Comparison of ENCODE assay signal across 20 cellular contexts in the genomic region with DNA sequence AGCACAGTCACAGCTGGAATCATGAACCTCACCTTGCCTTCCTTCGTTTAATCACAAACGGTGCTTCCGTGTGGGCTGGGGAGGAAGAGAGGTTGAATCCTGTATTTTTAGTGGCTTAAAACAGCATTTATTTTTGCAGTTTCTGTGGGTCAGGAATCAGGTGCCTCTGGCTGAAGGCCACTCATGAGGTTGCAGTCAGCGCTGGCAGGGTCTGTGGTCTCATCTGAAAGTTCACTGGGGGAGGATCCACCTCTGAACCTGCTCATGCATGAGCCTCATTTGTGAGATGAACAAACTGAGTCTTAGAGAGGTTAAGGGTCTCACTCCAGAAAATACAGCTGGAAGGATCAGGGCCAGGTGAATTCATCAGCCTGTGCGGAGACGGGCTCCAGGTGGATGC. TPM values are rescaled to one million over a fixed set of nuclear protein-coding genes. Genes with fewer than 3 reads are reported as not detected.
DNase-seq lines count a peak whose midpoint lies in the region; ATAC-seq, FAIRE-seq and TF ChIP-seq lines count a peak whose summit lies in the region.
"Had no signal": no experiment of that assay in that cellular context is flagged by ENCODE, and none has a peak within 500 bp of the region (broad histone marks: within the 10 kb centered on the region; RNA-seq: fewer than 3 reads in every experiment).

No MANE protein-coding gene starts in this region.

- H3K36me3 ChIP-seq in osteoblast (ENCODE audit: insufficient read depth, low read length), result no peaks in the 10 kb centered on the region
- H3K36me3 ChIP-seq: BLaER1 had no signal

- H2AFZ ChIP-seq in osteoblast (ENCODE audit: low read length), result no peak overlapping the region

- peak; percentile 31 for FAIRE-seq in GM18507 (lab: Jason Lieb, UNC)
- FAIRE-seq: A204.1, G401.6, GM12878 had no signal

- H3K9me3 Mint-ChIP-seq in T-cell, result no peaks in the 10 kb centered on the region
- H3K9me3 Mint-ChIP-seq: CD4-positive, CD25-positive, alpha-beta regulatory T cell; CD8-positive, alpha-beta T cell had no signal

- POLR2A ChIA-PET in T-cell (lab: Charles Lee), result no interaction called here

- no peaks in the 10 kb centered on the region for H4K20me1 ChIP-seq in osteoblast (ENCODE audit: insufficient read depth, low read length)
- H4K20me1 ChIP-seq: BLaER1 had no signal

- ATAC-seq in T-cell (replicated peaks in 1 of 4), result no peak
- ATAC-seq: CD8-positive, alpha-beta T cell; GM12878 had no signal

- H3K36me3 Mint-ChIP-seq in T-cell, result no peaks in the 10 kb centered on the region
- H3K36me3 Mint-ChIP-seq: CD4-positive, CD25-positive, alpha-beta regulatory T cell; CD8-positive, alpha-beta T cell had no signal

- H3K4me2 ChIP-seq in osteoblast (ENCODE audit: insufficient read depth, low read length), result no peak overlapping the region

- H3K4me3 ChIP-seq in osteoblast (ENCODE audit: insufficient read depth, low read length), result no peak overlapping the region
- H3K4me3 ChIP-seq: BLaER1, GM12878 had no signal

- intact Hi-C loops in posterior vena cava (cut with DNase I), result loop anchor here in 1 of 2 donors (10.0 kb wide), 1 partner anchor 229 kb away; no protein-coding TSS in a partner anchor

- H3K27me3 Mint-ChIP-seq in T-cell, result peaks cover 0 to 14% of the 10 kb centered on the region in 2 donors
- H3K27me3 Mint-ChIP-seq: B cell had no signal

- H3K4me3 Mint-ChIP-seq in T-cell, result no peak overlapping the region
- H3K4me3 Mint-ChIP-seq: B cell; CD4-positive, CD25-positive, alpha-beta regulatory T cell; CD8-positive, alpha-beta T cell had no signal

- H3K4me1 ChIP-seq in osteoblast (ENCODE audit: insufficient read depth, low read length), result no peaks in the 10 kb centered on the region

- no peak for DNase-seq in GM18507 (ENCODE audit: extremely low spot score, insufficient read length, low read depth)
- peak; percentile 63 for DNase-seq in osteoblast (ENCODE audit: insufficient read length, low spot score, missing footprints)
- DNase-seq in medulla oblongata (ENCODE audit: extremely low spot score), result no peak
- DNase-seq in T-cell, result no peak
- no peak for DNase-seq in posterior vena cava (ENCODE audit: low spot score)
- DNase-seq: Caco-2; CD4-positive, CD25-positive, alpha-beta regulatory T cell; CD8-positive, alpha-beta T cell; DMS153; DND-41; GOT3; H7; HCEC 1CT had no signal

- no peaks in the 10 kb centered on the region for H3K9me3 ChIP-seq in osteoblast (ENCODE audit: low read depth, low read length)
- H3K9me3 ChIP-seq: BLaER1, Caco-2 had no signal

- H3K27ac ChIP-seq in VCaP (peak overlapping the region; percentile 37), osteoblast (ENCODE audit: low read depth, low read length) (no peak overlapping the region)
- H3K27ac ChIP-seq: BLaER1, C4-2B had no signal

- CTCF ChIA-PET in T-cell (lab: Charles Lee), result interaction anchor here (1.1 to 1.8 kb wide), 5 partner anchors 14 to 227 kb away, joined by 3 to 11 read pairs (median 6); no protein-coding TSS in a partner anchor

- peaks cover 0 to 11% (median 2%) of the 10 kb centered on the region in 3 donors for H3K4me1 Mint-ChIP-seq in T-cell

- TF ChIP-seq CTCF in VCaP (conservative IDR thresholded peaks at IDR 0.05) (no peak), osteoblast (IDR thresholded peaks at IDR 0.05; ENCODE audit: extremely low read depth, low read depth, low read length) (no peak)

- peaks cover 19% of the 10 kb centered on the region for H3K27me3 ChIP-seq in osteoblast (ENCODE audit: insufficient read depth, low read length)
- H3K27me3 ChIP-seq: BLaER1 had no signal

- no peak overlapping the region for H3K27ac Mint-ChIP-seq in T-cell
- H3K27ac Mint-ChIP-seq: B cell; CD4-positive, CD25-positive, alpha-beta regulatory T cell; CD8-positive, alpha-beta T cell had no signal

- H3K79me2 ChIP-seq in osteoblast (ENCODE audit: insufficient read depth, low read length), result no peaks in the 10 kb centered on the region

RNA-seq across cellular contexts. Expression of gene ABLIM2, which starts 17.1 kb away (rescaled TPM):
- 0.29 and 0.36 TPM in 2 replicates for total RNA-seq in osteoblast
- 1 to 10 TPM; 2.6 to 7.0 (median 5.5) TPM for total RNA-seq in T-cell
- 10 to 100 TPM; 11.7 to 23.8 TPM for total RNA-seq in posterior vena cava

RNA-seq across cellular contexts. Expression of gene SH3TC1, which starts 23.4 kb away (rescaled TPM):
- total RNA-seq in osteoblast (3.5 and 3.6 TPM in 2 replicates), T-cell (100 to 1,000 TPM in 1 of 5 donors, 10 to 100 TPM in 4; 24.6 to 103 (median 40.3) TPM), posterior vena cava (10 to 100 TPM; 36.6 to 45.1 TPM)
